9 cellular contexts compared by ENCODE assay signal in the genomic region with DNA sequence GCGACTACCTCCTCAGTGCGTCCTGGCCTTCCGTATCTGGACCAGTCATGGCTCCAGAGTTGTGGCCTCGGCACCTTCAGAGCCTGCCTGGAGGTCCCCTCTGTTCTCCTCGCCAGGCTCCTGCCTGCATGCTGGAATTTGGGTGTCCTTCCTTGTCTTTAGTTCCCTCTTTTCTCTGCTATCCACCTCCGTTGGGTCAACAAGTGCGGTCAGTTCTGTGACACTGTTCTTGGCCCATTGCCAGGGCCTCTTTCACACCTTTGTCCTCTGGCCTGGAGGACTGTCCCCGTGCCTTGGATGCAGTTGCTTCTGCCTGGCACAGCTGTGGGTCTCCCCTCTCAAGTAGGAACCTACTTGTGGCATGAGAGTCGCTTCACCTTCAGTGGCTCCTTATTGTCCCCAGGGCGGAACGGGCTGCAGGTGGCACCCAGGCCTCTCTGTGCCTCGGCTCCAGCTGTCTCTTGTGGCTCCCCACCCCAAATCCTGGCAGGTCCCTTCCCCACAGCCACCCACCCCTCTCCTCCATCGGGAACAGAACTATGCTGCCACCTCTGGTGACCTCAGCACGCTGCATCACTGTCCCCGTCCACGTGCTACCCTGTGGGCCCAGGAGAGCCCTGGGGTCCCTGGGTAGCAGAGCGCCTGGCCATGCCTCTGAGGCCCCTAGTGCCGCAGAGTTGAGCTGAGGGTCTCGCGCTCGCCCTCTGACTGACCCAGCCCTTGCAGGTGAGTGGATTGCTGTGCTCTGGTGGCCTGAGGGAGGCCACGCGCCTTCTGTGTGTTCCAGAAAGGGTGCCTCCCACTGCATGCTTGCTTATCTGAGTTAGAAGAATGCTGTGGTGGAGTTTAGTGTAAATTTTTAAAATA. TPM values are rescaled to one million over a fixed set of nuclear protein-coding genes. Genes with fewer than 3 reads are reported as not detected.
DNase-seq lines count a peak whose midpoint lies in the region; ATAC-seq, FAIRE-seq and TF ChIP-seq lines count a peak whose summit lies in the region.
"Had no signal": no experiment of that assay in that cellular context is flagged by ENCODE, and none has a peak within 500 bp of the region (broad histone marks: within the 10 kb centered on the region; RNA-seq: fewer than 3 reads in every experiment).

No MANE protein-coding gene starts in this region.

- no peak overlapping the region for H3K4me3 ChIP-seq in vagina
- H3K4me3 ChIP-seq: SJSA1 had no signal

- H3K27me3 ChIP-seq in vagina, result no peaks in the 10 kb centered on the region
- H3K27me3 ChIP-seq: SJSA1 had no signal

- DNase-seq in G401 (ENCODE audit: low spot score) (peak; percentile 34), left ventricle myocardium superior (peak; percentile 32), NCI-H1092 treated with DMSO at 0.1 percent for 48 hours (lab: John Stamatoyannopoulos, UW) (no peak), vagina (ENCODE audit: extremely low spot score in 2 of 2) (no peak), RCC 7860 (ENCODE audit: low spot score) (no peak)

- peak; percentile 72 for TF ChIP-seq CTCF in 22Rv1 (IDR thresholded peaks at IDR 0.05)
- TF ChIP-seq CTCF in vagina (IDR thresholded peaks at IDR 0.05), result no peak

- no peak for TF ChIP-seq POLR2A in vagina (IDR thresholded peaks at IDR 0.05)

- H3K27ac ChIP-seq in 22Rv1 (peak overlapping the region; percentile 35; the same call in 1 of the 2 replicates), vagina (no peak overlapping the region)
- H3K27ac ChIP-seq: SJSA1 had no signal

- in situ Hi-C loops in G401 (cut with HindIII; ENCODE audit: low sequenced_read_pairs), result no loop called here

- H3K36me3 ChIP-seq in vagina, result peaks cover 0 to 41% of the 10 kb centered on the region in 2 donors

- peaks cover 47% of the 10 kb centered on the region for H3K4me1 ChIP-seq in vagina

- no peak for FAIRE-seq in RCC 7860 (lab: Jason Lieb, UNC)

- ATAC-seq in SK-N-SH treated with all-trans-retinoic acid at 6 μM for 48 hours (peak; percentile 38; the same call in 2 of the 3 replicates), left ventricle myocardium superior (no peak), GM19035 (IDR thresholded peaks at IDR 0.05; ENCODE audit: unreplicated experiment) (no peak)

- intact Hi-C loops in left ventricle myocardium superior (cut with micrococcal nuclease), result no loop called here
- intact Hi-C loops in vagina (cut with DNase I), result no loop called here

- H3K9me3 ChIP-seq in vagina, result no peaks in the 10 kb centered on the region
- H3K9me3 ChIP-seq: SJSA1 had no signal

TF ChIP-seq in SK-N-SH treated with all-trans-retinoic acid at 6 μM for 48 hours, 23 proteins besides CTCF, POLR2A, EP300 and RAD21:
- no peak for TF ChIP-seq TOX (CRISPR knock-in tag; IDR thresholded peaks at IDR 0.05; ENCODE audit: borderline replicate concordance)
TF ChIP-seq in SK-N-SH treated with all-trans-retinoic acid at 6 μM for 48 hours: peak in this region for 0.

RNA-seq across cellular contexts. Expression of gene DGCR8, which starts 4.7 kb away (rescaled TPM):
- total RNA-seq in G401 (2014; rRNA removed; shearing (Covaris generic)), result 21.5 and 22.0 TPM in 2 replicates
- total RNA-seq in left ventricle myocardium superior, result 17.7 TPM
- 27.3 TPM for total RNA-seq in vagina

RNA-seq across cellular contexts. Expression of gene RANBP1, which starts 31.1 kb away (rescaled TPM):
- total RNA-seq in G401 (2014; rRNA removed; shearing (Covaris generic)), result 883 and 1,003 TPM in 2 replicates
- 36.6 TPM for total RNA-seq in left ventricle myocardium superior
- 177 TPM for total RNA-seq in vagina

RNA-seq across cellular contexts. Expression of gene TRMT2A, which starts 32.2 kb away (rescaled TPM):
- total RNA-seq in G401 (2014; rRNA removed; shearing (Covaris generic)), result 22.4 and 55.8 TPM in 2 replicates
- total RNA-seq in left ventricle myocardium superior (28.5 TPM), vagina (66.5 TPM)

RNA-seq across cellular contexts. Expression of gene ZDHHC8, which starts 46.8 kb away (rescaled TPM):
- total RNA-seq in G401 (2014; rRNA removed; shearing (Covaris generic)), result 5.1 and 7.8 TPM in 2 replicates
- total RNA-seq in left ventricle myocardium superior, result 51.6 TPM
- total RNA-seq in vagina, result 22.6 TPM

Comparison
In these comparisons a context has a peak if more than half of its experiments do, and no peak if none do; other contexts are left out.
1. DNase-seq: peak in G401 (single experiment) and left ventricle myocardium superior (single experiment); none in NCI-H1092 treated with DMSO at 0.1 percent for 48 hours (single experiment), vagina (0 of 2) and RCC 7860 (single experiment).